In the genomic region with DNA sequence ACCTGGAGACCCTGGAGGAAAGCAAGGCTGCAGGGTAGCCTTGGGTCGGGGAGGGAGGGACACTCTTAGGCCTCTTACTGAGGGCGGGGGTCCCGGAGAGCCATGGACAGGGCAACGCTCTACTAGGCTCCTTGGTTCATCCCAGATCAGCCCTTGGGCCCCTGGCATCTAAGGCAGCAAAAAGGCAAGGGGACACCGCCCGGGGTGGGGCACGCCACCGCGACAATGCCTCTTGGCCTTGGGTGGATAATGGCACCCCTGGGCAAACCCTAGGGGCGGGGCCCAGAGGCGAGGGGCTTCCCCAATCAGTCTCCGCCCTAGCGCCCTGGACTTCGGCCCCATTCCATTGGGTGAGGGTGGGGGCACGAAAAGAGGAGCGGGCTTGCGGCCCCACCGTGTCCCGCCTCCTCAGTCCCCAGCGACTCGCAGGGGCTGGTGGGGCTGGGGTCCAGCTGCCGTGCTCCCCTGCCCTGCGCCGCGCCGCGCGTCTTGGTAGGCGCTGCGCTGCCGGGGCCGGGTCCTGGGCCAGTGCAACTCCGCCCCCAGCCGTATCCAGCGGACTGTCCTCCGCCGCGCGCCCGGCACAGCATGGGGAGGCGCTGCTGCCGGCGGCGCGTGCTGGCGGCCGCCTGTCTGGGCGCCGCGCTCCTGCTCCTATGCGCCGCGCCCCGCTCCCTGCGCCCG, we compare ENCODE assay signal across 1 cellular context.
TF ChIP-seq lines count a peak whose summit lies in the region.

Gene CHST13, plus strand, starts transcription at position 411 of the 684 bp plus-strand sequence. Its CDS starts 178 bp downstream, at position 589.

TF ChIP-seq in HepG2, 621 proteins besides CTCF, POLR2A, EP300 and RAD21 (continued from another document and continues in another):
- peak; percentile 77 for TF ChIP-seq ARID5B (CRISPR knock-in tag; IDR thresholded peaks at IDR 0.05)
- TF ChIP-seq MTA1 (CRISPR knock-in tag; IDR thresholded peaks at IDR 0.05; ENCODE audit: borderline replicate concordance), result peak; percentile 86
- peak; percentile 73; the same call in 1 of the 2 replicates for TF ChIP-seq ARNTL (CRISPR knock-in tag; IDR thresholded peaks at IDR 0.05)
- TF ChIP-seq WIZ (CRISPR knock-in tag; IDR thresholded peaks at IDR 0.05), result peak; percentile 70
- TF ChIP-seq, protein P1, sequence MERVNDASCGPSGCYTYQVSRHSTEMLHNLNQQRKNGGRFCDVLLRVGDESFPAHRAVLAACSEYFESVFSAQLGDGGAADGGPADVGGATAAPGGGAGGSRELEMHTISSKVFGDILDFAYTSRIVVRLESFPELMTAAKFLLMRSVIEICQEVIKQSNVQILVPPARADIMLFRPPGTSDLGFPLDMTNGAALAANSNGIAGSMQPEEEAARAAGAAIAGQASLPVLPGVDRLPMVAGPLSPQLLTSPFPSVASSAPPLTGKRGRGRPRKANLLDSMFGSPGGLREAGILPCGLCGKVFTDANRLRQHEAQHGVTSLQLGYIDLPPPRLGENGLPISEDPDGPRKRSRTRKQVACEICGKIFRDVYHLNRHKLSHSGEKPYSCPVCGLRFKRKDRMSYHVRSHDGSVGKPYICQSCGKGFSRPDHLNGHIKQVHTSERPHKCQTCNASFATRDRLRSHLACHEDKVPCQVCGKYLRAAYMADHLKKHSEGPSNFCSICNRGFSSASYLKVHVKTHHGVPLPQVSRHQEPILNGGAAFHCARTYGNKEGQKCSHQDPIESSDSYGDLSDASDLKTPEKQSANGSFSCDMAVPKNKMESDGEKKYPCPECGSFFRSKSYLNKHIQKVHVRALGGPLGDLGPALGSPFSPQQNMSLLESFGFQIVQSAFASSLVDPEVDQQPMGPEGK (CRISPR knock-in tag; IDR thresholded peaks at IDR 0.05), result peak; percentile 99
- TF ChIP-seq CC2D1A (CRISPR knock-in tag; IDR thresholded peaks at IDR 0.05), result 0 out of 2 replicates have a peak, but pooled peaks have one; percentile 51
- TF ChIP-seq USF2 (IDR thresholded peaks at IDR 0.05; ENCODE audit: low read depth, low read length), result no peak
- TF ChIP-seq USF2 (CRISPR knock-in tag; IDR thresholded peaks at IDR 0.05; ENCODE audit: borderline replicate concordance), result 0 out of 2 replicates have a peak, but pooled peaks have one; percentile 61
- TF ChIP-seq SOX13 (IDR thresholded peaks at IDR 0.05), result peak; percentile 64; the same call in 1 of the 2 replicates
- peak in 1 of 2 experiments; percentile 92; a peak in 2 of 4 replicates for TF ChIP-seq SOX13 (CRISPR knock-in tag; conservative IDR thresholded peaks at IDR 0.05 in 1 of 2, IDR thresholded peaks at IDR 0.05 in 1 of 2)
- 0 out of 2 replicates have a peak, but pooled peaks have one; percentile 19 for TF ChIP-seq ZNF136 (CRISPR knock-in tag; IDR thresholded peaks at IDR 0.05; ENCODE audit: low read depth)
- peak; percentile 97 for TF ChIP-seq SP5 (CRISPR knock-in tag; IDR thresholded peaks at IDR 0.05; ENCODE audit: borderline replicate concordance, low read depth)
- TF ChIP-seq ZNF350 (CRISPR knock-in tag; IDR thresholded peaks at IDR 0.05; ENCODE audit: borderline replicate concordance, low read depth), result peak; percentile 83; the same call in 1 of the 2 replicates
- TF ChIP-seq HIC2 (CRISPR knock-in tag; IDR thresholded peaks at IDR 0.05; ENCODE audit: low read depth), result peak; percentile 76; the same call in 1 of the 2 replicates
- TF ChIP-seq, protein P2, sequence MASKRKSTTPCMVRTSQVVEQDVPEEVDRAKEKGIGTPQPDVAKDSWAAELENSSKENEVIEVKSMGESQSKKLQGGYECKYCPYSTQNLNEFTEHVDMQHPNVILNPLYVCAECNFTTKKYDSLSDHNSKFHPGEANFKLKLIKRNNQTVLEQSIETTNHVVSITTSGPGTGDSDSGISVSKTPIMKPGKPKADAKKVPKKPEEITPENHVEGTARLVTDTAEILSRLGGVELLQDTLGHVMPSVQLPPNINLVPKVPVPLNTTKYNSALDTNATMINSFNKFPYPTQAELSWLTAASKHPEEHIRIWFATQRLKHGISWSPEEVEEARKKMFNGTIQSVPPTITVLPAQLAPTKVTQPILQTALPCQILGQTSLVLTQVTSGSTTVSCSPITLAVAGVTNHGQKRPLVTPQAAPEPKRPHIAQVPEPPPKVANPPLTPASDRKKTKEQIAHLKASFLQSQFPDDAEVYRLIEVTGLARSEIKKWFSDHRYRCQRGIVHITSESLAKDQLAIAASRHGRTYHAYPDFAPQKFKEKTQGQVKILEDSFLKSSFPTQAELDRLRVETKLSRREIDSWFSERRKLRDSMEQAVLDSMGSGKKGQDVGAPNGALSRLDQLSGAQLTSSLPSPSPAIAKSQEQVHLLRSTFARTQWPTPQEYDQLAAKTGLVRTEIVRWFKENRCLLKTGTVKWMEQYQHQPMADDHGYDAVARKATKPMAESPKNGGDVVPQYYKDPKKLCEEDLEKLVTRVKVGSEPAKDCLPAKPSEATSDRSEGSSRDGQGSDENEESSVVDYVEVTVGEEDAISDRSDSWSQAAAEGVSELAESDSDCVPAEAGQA (IDR thresholded peaks at IDR 0.05; ENCODE audit: low read depth), result 0 out of 2 replicates have a peak, but pooled peaks have one; percentile 14
- TF ChIP-seq, protein P2 (CRISPR knock-in tag; IDR thresholded peaks at IDR 0.05; ENCODE audit: borderline replicate concordance), result 0 out of 2 replicates have a peak, but pooled peaks have one; percentile 75
- TF ChIP-seq RAD51 (IDR thresholded peaks at IDR 0.05; ENCODE audit: borderline replicate concordance), result no peak
- TF ChIP-seq KLF6 (CRISPR knock-in tag; IDR thresholded peaks at IDR 0.05), result no peak; the same call in 1 of the 2 replicates
- TF ChIP-seq YEATS2 (CRISPR knock-in tag; IDR thresholded peaks at IDR 0.05; ENCODE audit: borderline replicate concordance), result peak; percentile 68; the same call in 1 of the 2 replicates
- 0 out of 2 replicates have a peak, but pooled peaks have one; percentile 62 for TF ChIP-seq FIP1L1 (IDR thresholded peaks at IDR 0.05; ENCODE audit: borderline replicate concordance, insufficient read depth, low read depth, low read length)
- TF ChIP-seq ZNF850 (CRISPR knock-in tag; conservative IDR thresholded peaks at IDR 0.05), result 0 out of 2 replicates have a peak, but pooled peaks have one; percentile 62
- TF ChIP-seq ZNF451 (CRISPR knock-in tag; IDR thresholded peaks at IDR 0.05), result 0 out of 2 replicates have a peak, but pooled peaks have one; percentile 15
- TF ChIP-seq, protein P3, sequence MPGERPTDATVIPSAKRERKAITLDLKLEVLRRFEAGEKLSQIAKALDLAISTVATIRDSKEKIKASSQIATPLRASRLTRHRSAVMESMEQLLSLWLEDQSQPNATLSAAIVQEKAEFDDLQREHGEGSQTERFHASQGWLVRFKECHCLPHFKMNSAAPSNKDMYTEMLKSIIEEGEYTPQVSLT (CRISPR knock-in tag; IDR thresholded peaks at IDR 0.05; ENCODE audit: borderline replicate concordance, low read depth), result no peak
- TF ChIP-seq KAT2B (IDR thresholded peaks at IDR 0.05; ENCODE audit: borderline replicate concordance, low read depth, low read length), result no peak
- TF ChIP-seq BRD4 (CRISPR knock-in tag; IDR thresholded peaks at IDR 0.05), result peak; percentile 43
- 0 out of 2 replicates have a peak, but pooled peaks have one; percentile 79 for TF ChIP-seq SATB2 (CRISPR knock-in tag; IDR thresholded peaks at IDR 0.05)
- peak; percentile 40; the same call in 1 of the 2 replicates for TF ChIP-seq TFDP1 (CRISPR knock-in tag; IDR thresholded peaks at IDR 0.05; ENCODE audit: borderline replicate concordance)
- TF ChIP-seq PITX1 (CRISPR knock-in tag; IDR thresholded peaks at IDR 0.05), result peak; percentile 39; the same call in 1 of the 2 replicates
- peak; percentile 93; the same call in 1 of the 2 replicates for TF ChIP-seq CENPT (CRISPR knock-in tag; IDR thresholded peaks at IDR 0.05; ENCODE audit: low read depth)
- TF ChIP-seq HNF1B (CRISPR knock-in tag; IDR thresholded peaks at IDR 0.05), result peak; percentile 75; the same call in 1 of the 2 replicates
- peak; percentile 64; the same call in 1 of the 2 replicates for TF ChIP-seq ZNF703 (CRISPR knock-in tag; IDR thresholded peaks at IDR 0.05; ENCODE audit: borderline replicate concordance)
- TF ChIP-seq MYC (CRISPR knock-in tag; IDR thresholded peaks at IDR 0.05; ENCODE audit: borderline replicate concordance), result peak; percentile 73
- peak; percentile 10; the same call in 1 of the 2 replicates for TF ChIP-seq ZNF768 (CRISPR knock-in tag; IDR thresholded peaks at IDR 0.05)
